In genomic region chr11:65786786-65787636, GRCh38 we compare ENCODE assay signal across 9 cellular contexts. TPM values are rescaled to one million over a fixed set of nuclear protein-coding genes. Genes with fewer than 3 reads are reported as not detected.
DNase-seq lines count a peak whose midpoint lies in the region; ATAC-seq, FAIRE-seq and TF ChIP-seq lines count a peak whose summit lies in the region.
"Had no signal": no experiment of that assay in that cellular context is flagged by ENCODE, and none has a peak within 500 bp of the region (broad histone marks: within the 10 kb centered on the region; RNA-seq: fewer than 3 reads in every experiment).

Gene OVOL1, plus strand, starts transcription at chr11:65787063. Its CDS starts 311 bp downstream, at chr11:65787374.

- ATAC-seq in HG02623 (IDR thresholded peaks at IDR 0.05; ENCODE audit: unreplicated experiment): no peak

- no peaks in the 10 kb centered on the region for H3K79me2 ChIP-seq in keratinocyte (ENCODE audit: control insufficient read depth, insufficient read depth, low read length)

- WGBS in thymus: 2% methylated on average over 112 of the region's 112 CpGs

- peak within 1 kb of the TSS; percentile 58 for H2AFZ ChIP-seq in keratinocyte (ENCODE audit: control insufficient read depth, low read length)

- H3K27ac ChIP-seq in cardiac muscle cell (no peak within 1 kb of the TSS), VCaP (peak within 1 kb of the TSS; percentile 90), keratinocyte (ENCODE audit: control insufficient read depth, insufficient read depth, low read length) (no peak within 1 kb of the TSS), thymus (ENCODE audit: low read depth) (no peak within 1 kb of the TSS)

- TF ChIP-seq CTCF in cardiac muscle cell (IDR thresholded peaks at IDR 0.05; ENCODE audit: low read depth, low read length) (no peak), VCaP (conservative IDR thresholded peaks at IDR 0.05) (no peak), keratinocyte (optimal IDR thresholded peaks at IDR 0.05 in 1 of 3, IDR thresholded peaks at IDR 0.05 in 1 of 3, conservative IDR thresholded peaks at IDR 0.05 in 1 of 3; ENCODE audit: extremely low read depth in 1 of 3, insufficient read depth in 2 of 3, low read length in 3 of 3) (no peak)

- H3K4me3 ChIP-seq in cardiac muscle cell: peak within 1 kb of the TSS; percentile 20
- peak within 1 kb of the TSS; percentile 46 to 55 (median 47) for H3K4me3 ChIP-seq in keratinocyte (ENCODE audit: control insufficient read depth in 2 of 3, extremely low read depth in 1 of 3, insufficient read depth in 2 of 3, low read depth in 1 of 3, low read length in 3 of 3)
- peak within 1 kb of the TSS; percentile 37 for H3K4me3 ChIP-seq in thymus (ENCODE audit: low read length)

- no peaks in the 10 kb centered on the region for H3K9me1 ChIP-seq in keratinocyte (ENCODE audit: control insufficient read depth, extremely low read depth, insufficient read depth, low read length)

- intact Hi-C loops in cardiac septum (cut with DNase I): no loop called here

- H3K27me3 ChIP-seq in cardiac muscle cell: peaks cover 57% of the 10 kb centered on the region
- peaks cover 18% of the 10 kb centered on the region for H3K27me3 ChIP-seq in keratinocyte (ENCODE audit: control insufficient read depth, extremely low read depth, insufficient read depth, low read length)
- peaks cover 40% of the 10 kb centered on the region for H3K27me3 ChIP-seq in thymus (ENCODE audit: control insufficient read depth, insufficient read depth)

- H3K9ac ChIP-seq in keratinocyte (ENCODE audit: control insufficient read depth, extremely low read depth, insufficient read depth, low read length): peak within 1 kb of the TSS; percentile 45

- peak within 1 kb of the TSS; percentile 62 for H3K4me2 ChIP-seq in keratinocyte (ENCODE audit: control insufficient read depth, extremely low read depth, insufficient read depth, low read depth, low read length)

- no peak for DNase-seq in cardiac muscle cell (ENCODE audit: low read depth in 1 of 2, low spot score in 1 of 2)
- no peak for DNase-seq in cardiac septum (ENCODE audit: low spot score)
- no peak for DNase-seq in keratinocyte (ENCODE audit: low read depth, low spot score)
- DNase-seq in NCI-H1694 (lab: John Stamatoyannopoulos, UW): no peak
- no peak for DNase-seq in DMS 273 treated with DMSO at 0.1 percent for 48 hours (lab: John Stamatoyannopoulos, UW)

- dilution Hi-C loops in keratinocyte (cut with MboI; ENCODE audit: extremely low pct_ligation_motif_present, low sequenced_read_pairs): no loop called here

- H3K4me1 ChIP-seq in cardiac muscle cell (ENCODE audit: low read depth) (no peaks in the 10 kb centered on the region), keratinocyte (ENCODE audit: control insufficient read depth, extremely low read depth, insufficient read depth, low read length) (peaks cover 29% of the 10 kb centered on the region), thymus (ENCODE audit: control insufficient read depth, insufficient read depth, low read length) (peaks cover 38% of the 10 kb centered on the region)

- H4K20me1 ChIP-seq in keratinocyte (ENCODE audit: control insufficient read depth, extremely low read depth, insufficient read depth, low read length): no peaks in the 10 kb centered on the region

- H3K36me3 ChIP-seq in cardiac muscle cell (no peaks in the 10 kb centered on the region), keratinocyte (ENCODE audit: control insufficient read depth in 2 of 2, extremely low read depth in 1 of 2, insufficient read depth in 2 of 2, low read length in 2 of 2) (no peaks in the 10 kb centered on the region), thymus (ENCODE audit: control insufficient read depth, insufficient read depth) (no peaks in the 10 kb centered on the region)

- no peak for FAIRE-seq in keratinocyte (lab: Jason Lieb, UNC)

- no peaks in the 10 kb centered on the region for H3K9me3 ChIP-seq in cardiac muscle cell (ENCODE audit: low read depth)
- no peaks in the 10 kb centered on the region for H3K9me3 ChIP-seq in keratinocyte (ENCODE audit: control insufficient read depth, low read depth, low read length)
- no peaks in the 10 kb centered on the region for H3K9me3 ChIP-seq in thymus (ENCODE audit: control insufficient read depth)

RNA-seq across cellular contexts. Expression of gene OVOL1, which starts in this region (rescaled TPM):
- total RNA-seq in cardiac muscle cell: 0.15 and 0.60 TPM in 2 replicates
- 0.35 TPM in 1 of 2 replicates, not detected in the other for polyA plus RNA-seq in cardiac muscle cell
- total RNA-seq in cardiac septum: not detected
- polyA plus RNA-seq in keratinocyte: 2.1 to 23.2 TPM (median 7.5 TPM) in 3 replicates
- 40.0 TPM for polyA plus RNA-seq in keratinocyte (2011; ENCODE audit: low read depth)
- 4.8 and 5.1 TPM in 2 replicates for polyA plus RNA-seq in keratinocyte (2011; cell fraction: cytosol; rRNA removed)
- polyA plus RNA-seq in keratinocyte (2011; cell fraction: nucleus; rRNA removed): 16.0 and 18.4 TPM in 2 replicates
- 2.2 and 136 TPM in 2 replicates for polyA plus RNA-seq in keratinocyte (2012; ENCODE audit: low replicate concordance)
- 3.1 to 41.5 TPM (median 11.4 TPM) in 3 replicates for polyA minus RNA-seq in keratinocyte
- 9.8 TPM for polyA minus RNA-seq in keratinocyte (2011; cell fraction: cytosol; rRNA and poly(A)+ RNA removed)
- 17.5 and 20.6 TPM in 2 replicates for polyA minus RNA-seq in keratinocyte (2011; cell fraction: nucleus; rRNA and poly(A)+ RNA removed)
- 1.3 TPM for polyA plus RNA-seq in thymus
- total RNA-seq: skeletal muscle tissue had no signal
